In the genomic region with DNA sequence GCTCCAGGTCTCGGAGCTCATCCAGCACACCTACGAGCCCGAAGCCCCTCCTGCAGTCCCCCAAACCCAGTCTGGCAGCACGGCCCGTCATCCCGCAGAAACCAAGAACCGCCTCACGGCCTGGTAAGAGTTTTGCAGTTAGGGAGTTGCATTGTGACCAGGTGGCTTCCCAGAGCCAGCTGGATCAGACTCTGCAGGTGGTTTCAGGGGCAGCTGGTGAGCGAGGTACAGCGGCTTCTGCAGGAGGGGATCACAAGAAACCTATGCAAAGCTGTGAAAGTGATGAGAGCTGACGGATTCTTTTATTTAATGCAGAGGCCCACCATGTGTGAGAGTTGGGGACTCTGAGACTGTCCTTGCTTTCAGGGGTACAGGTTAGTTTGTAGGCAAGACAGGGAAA, we compare ENCODE assay signal across 22 cellular contexts. TPM values are rescaled to one million over a fixed set of nuclear protein-coding genes. Genes with fewer than 3 reads are reported as not detected.
DNase-seq lines count a peak whose midpoint lies in the region; ATAC-seq and TF ChIP-seq lines count a peak whose summit lies in the region.
"Had no signal": no experiment of that assay in that cellular context is flagged by ENCODE, and none has a peak within 500 bp of the region (broad histone marks: within the 10 kb centered on the region; RNA-seq: fewer than 3 reads in every experiment).

No MANE protein-coding gene starts in this region.

- DNase-seq in COLO668 (lab: John Stamatoyannopoulos, UW; ENCODE audit: unreplicated experiment) = peak; percentile 35
- DNase-seq in G401 (ENCODE audit: low spot score) = peak; percentile 74
- peak; percentile 43 for DNase-seq in NCI-H2171 (lab: John Stamatoyannopoulos, UW)
- peak; percentile 65 for DNase-seq in cerebellar cortex (ENCODE audit: low spot score)
- DNase-seq in T-helper 17 cell = no peak
- DNase-seq in stimulated activated CD4-positive, alpha-beta T cell treated with anti-CD3 and anti-CD28 coated beads, Interleukin-2, amount 100 ng/mL, for 24 hours = no peak
- DNase-seq: CD4-positive, alpha-beta memory T cell; GDM1; Karpas-422; MV-4-11; NCI-H187 treated with DMSO at 0.1 percent for 48 hours; NCI-H446; NCI-H774; OCI-M1; Right ventricle myocardium superior; SW 1271 had no signal

- no peaks in the 10 kb centered on the region for H3K36me3 Mint-ChIP-seq in T-helper 17 cell (ENCODE audit: low read depth)

- no peak overlapping the region for H3K4me3 Mint-ChIP-seq in T-helper 17 cell
- H3K4me3 Mint-ChIP-seq: CD4-positive, alpha-beta memory T cell had no signal

- ATAC-seq in T-helper 17 cell (no peak), SK-N-SH treated with all-trans-retinoic acid at 6 μM for 48 hours (no peak)

- H3K27ac Mint-ChIP-seq in T-helper 17 cell = no peak overlapping the region
- H3K27ac Mint-ChIP-seq: CD4-positive, alpha-beta memory T cell had no signal

- in situ Hi-C loops in G401 (cut with HindIII; ENCODE audit: low sequenced_read_pairs) = no loop called here

- no peaks in the 10 kb centered on the region for H3K27me3 Mint-ChIP-seq in T-helper 17 cell
- H3K27me3 Mint-ChIP-seq: CD4-positive, alpha-beta memory T cell had no signal

- H3K9me3 ChIP-seq in T-helper 17 cell (ENCODE audit: control insufficient read depth, low read length, poor library complexity, severe bottlenecking) = no peaks in the 10 kb centered on the region
- H3K9me3 ChIP-seq: BLaER1 treated with 17β-estradiol and CSF1 and Interleukin-3, amounts not matched to agents 10 nM and 100 nM had no signal

- H3K4me1 Mint-ChIP-seq in T-helper 17 cell = no peaks in the 10 kb centered on the region

TF ChIP-seq in SK-N-SH treated with all-trans-retinoic acid at 6 μM for 48 hours, 23 proteins besides CTCF, POLR2A, EP300 and RAD21:
- no peak for TF ChIP-seq GLIS3 (CRISPR knock-in tag; IDR thresholded peaks at IDR 0.05)
- no peak for TF ChIP-seq ZNF8 (CRISPR knock-in tag; IDR thresholded peaks at IDR 0.05)
- TF ChIP-seq TCF4 (CRISPR knock-in tag; IDR thresholded peaks at IDR 0.05; ENCODE audit: borderline replicate concordance) = no peak
- no peak for TF ChIP-seq ZC3H10 (CRISPR knock-in tag; IDR thresholded peaks at IDR 0.05)
- TF ChIP-seq BACH2 (CRISPR knock-in tag; IDR thresholded peaks at IDR 0.05; ENCODE audit: borderline replicate concordance) = no peak
- TF ChIP-seq ZNF70 (CRISPR knock-in tag; IDR thresholded peaks at IDR 0.05) = no peak
- no peak for TF ChIP-seq SNAI2 (CRISPR knock-in tag; IDR thresholded peaks at IDR 0.05)
- no peak for TF ChIP-seq TOX (CRISPR knock-in tag; IDR thresholded peaks at IDR 0.05; ENCODE audit: borderline replicate concordance)
- TF ChIP-seq, protein P1, sequence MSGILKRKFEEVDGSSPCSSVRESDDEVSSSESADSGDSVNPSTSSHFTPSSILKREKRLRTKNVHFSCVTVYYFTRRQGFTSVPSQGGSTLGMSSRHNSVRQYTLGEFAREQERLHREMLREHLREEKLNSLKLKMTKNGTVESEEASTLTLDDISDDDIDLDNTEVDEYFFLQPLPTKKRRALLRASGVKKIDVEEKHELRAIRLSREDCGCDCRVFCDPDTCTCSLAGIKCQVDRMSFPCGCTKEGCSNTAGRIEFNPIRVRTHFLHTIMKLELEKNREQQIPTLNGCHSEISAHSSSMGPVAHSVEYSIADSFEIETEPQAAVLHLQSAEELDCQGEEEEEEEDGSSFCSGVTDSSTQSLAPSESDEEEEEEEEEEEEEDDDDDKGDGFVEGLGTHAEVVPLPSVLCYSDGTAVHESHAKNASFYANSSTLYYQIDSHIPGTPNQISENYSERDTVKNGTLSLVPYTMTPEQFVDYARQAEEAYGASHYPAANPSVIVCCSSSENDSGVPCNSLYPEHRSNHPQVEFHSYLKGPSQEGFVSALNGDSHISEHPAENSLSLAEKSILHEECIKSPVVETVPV (CRISPR knock-in tag; IDR thresholded peaks at IDR 0.05) = no peak
- no peak for TF ChIP-seq ESRRG (CRISPR knock-in tag; IDR thresholded peaks at IDR 0.05)
- TF ChIP-seq PATZ1 (CRISPR knock-in tag; IDR thresholded peaks at IDR 0.05; ENCODE audit: borderline replicate concordance) = no peak
- TF ChIP-seq OSR1 (CRISPR knock-in tag; IDR thresholded peaks at IDR 0.05) = no peak
- no peak for TF ChIP-seq CSDC2 (CRISPR knock-in tag; IDR thresholded peaks at IDR 0.05)
- TF ChIP-seq, protein P2, sequence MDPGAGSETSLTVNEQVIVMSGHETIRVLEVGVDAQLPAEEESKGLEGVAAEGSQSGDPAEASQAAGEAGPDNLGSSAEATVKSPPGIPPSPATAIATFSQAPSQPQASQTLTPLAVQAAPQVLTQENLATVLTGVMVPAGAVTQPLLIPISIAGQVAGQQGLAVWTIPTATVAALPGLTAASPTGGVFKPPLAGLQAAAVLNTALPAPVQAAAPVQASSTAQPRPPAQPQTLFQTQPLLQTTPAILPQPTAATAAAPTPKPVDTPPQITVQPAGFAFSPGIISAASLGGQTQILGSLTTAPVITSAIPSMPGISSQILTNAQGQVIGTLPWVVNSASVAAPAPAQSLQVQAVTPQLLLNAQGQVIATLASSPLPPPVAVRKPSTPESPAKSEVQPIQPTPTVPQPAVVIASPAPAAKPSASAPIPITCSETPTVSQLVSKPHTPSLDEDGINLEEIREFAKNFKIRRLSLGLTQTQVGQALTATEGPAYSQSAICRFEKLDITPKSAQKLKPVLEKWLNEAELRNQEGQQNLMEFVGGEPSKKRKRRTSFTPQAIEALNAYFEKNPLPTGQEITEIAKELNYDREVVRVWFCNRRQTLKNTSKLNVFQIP (CRISPR knock-in tag; IDR thresholded peaks at IDR 0.05; ENCODE audit: borderline replicate concordance, low read depth) = no peak
- no peak for TF ChIP-seq RARB (CRISPR knock-in tag; IDR thresholded peaks at IDR 0.05)
- no peak for TF ChIP-seq ISL1 (CRISPR knock-in tag; IDR thresholded peaks at IDR 0.05)

RNA-seq across cellular contexts. Expression of gene SCGN, which starts 45.9 kb away (rescaled TPM):
- total RNA-seq in G401 (2014; rRNA removed; shearing (Covaris generic)) = not detected in 2 replicates
- not detected for total RNA-seq in T-helper 17 cell
- total RNA-seq: CD4-positive, alpha-beta memory T cell; Daoy; H4; M059J; T-helper 2 cell treated with Interferon-gamma antibody and Interleukin-4, amounts not matched to agents 100 ng/mL and 5 ng/mL, for 36 hours had no signal

Comparison
In these comparisons a context has a peak if more than half of its experiments do, and no peak if none do; other contexts are left out.
1. DNase-seq: peak in COLO668 (single experiment), G401 (single experiment), NCI-H2171 (single experiment) and cerebellar cortex (single experiment); none in T-helper 17 cell (0 of 3) and stimulated activated CD4-positive, alpha-beta T cell treated with anti-CD3 and anti-CD28 coated beads, Interleukin-2, amount 100 ng/mL, for 24 hours (0 of 2).